ENCODE assay signal across 30 cellular contexts in genomic region chr3:135565481-135565880, GRCh38.
"Had no signal": no experiment of that assay in that cellular context is flagged by ENCODE, and none has a peak within 500 bp of the region (broad histone marks: within the 10 kb centered on the region; RNA-seq: fewer than 3 reads in every experiment).

No MANE protein-coding gene starts in this region.

- ATAC-seq: activated CD8-positive, alpha-beta memory T cell treated with anti-CD3 and anti-CD28 coated beads, Interleukin-2, amount 10 ng/mL, durations not matched to agents 7 days and 5 days; activated naive CD4-positive, alpha-beta T cell treated with anti-CD3 and anti-CD28 coated beads, Interleukin-2, amount 50 U/mL, for 72 hours; activated naive CD8-positive, alpha-beta T cell treated with anti-CD3 and anti-CD28 coated beads, Interleukin-2, amount 50 U/mL, for 24 hours; body of pancreas; T-cell had no signal

- H3K27me3 ChIP-seq: ascending aorta, body of pancreas, Peyer's patch had no signal

- H3K4me3 Mint-ChIP-seq: activated B cell treated with CpG ODN at 0.5 μM for 24 hours; activated CD4-positive, alpha-beta T cell treated with anti-CD3 and anti-CD28 coated beads, Interleukin-2, amount 10 ng/mL, durations not matched to agents 24 days and 14 days; activated CD8-positive, alpha-beta memory T cell treated with anti-CD3 and anti-CD28 coated beads, Interleukin-2, amount 10 ng/mL, durations not matched to agents 7 days and 5 days; activated naive CD8-positive, alpha-beta T cell treated with anti-CD3 and anti-CD28 coated beads, Interleukin-2, amount 50 U/mL, for 24 hours; activated T-cell treated with anti-CD3 and anti-CD28 coated beads, Interleukin-2, amount 50 U/mL, for 24 hours; activated T-helper 1 cell treated with anti-CD3 and anti-CD28 coated beads, Interleukin-12 subunit alpha, Interleukin-12 subunit beta, Interleukin-2, Interleukin-4 antibody, amounts not matched to agents 30 ng/mL and 10 ng/mL and 1 ng/mL, durations not matched to agents 14 hours and 24 hours and 36 hours; central memory CD8-positive, alpha-beta T cell; T-cell had no signal

- H3K36me3 ChIP-seq: ascending aorta, Peyer's patch had no signal

- FAIRE-seq: bronchial epithelial cell, TTC549 had no signal

- H3K4me1 ChIP-seq: ascending aorta, body of pancreas, Peyer's patch had no signal

- H3K9me3 ChIP-seq: ascending aorta, body of pancreas, Peyer's patch had no signal

- H3K27ac ChIP-seq: ascending aorta, body of pancreas, Peyer's patch had no signal

- DNase-seq: activated B cell treated with CpG ODN at 0.5 μM for 24 hours; activated CD4-positive, alpha-beta T cell treated with anti-CD3 and anti-CD28 coated beads for 1 hour; activated CD4-positive, alpha-beta T cell treated with anti-CD3 and anti-CD28 coated beads, Interleukin-2, amount 10 ng/mL, durations not matched to agents 24 days and 14 days; activated CD4-positive, alpha-beta T cell treated with anti-CD3 and anti-CD28 coated beads, Interleukin-2, amount 50 U/mL, for 48 hours; activated CD8-positive, alpha-beta memory T cell treated with anti-CD3 and anti-CD28 coated beads, Interleukin-2, amount 10 ng/mL, durations not matched to agents 7 days and 5 days; activated effector memory CD4-positive, alpha-beta T cell treated with Interleukin-2 at 50 U/mL for 16 hours; activated naive CD4-positive, alpha-beta T cell; activated naive CD8-positive, alpha-beta T cell treated with anti-CD3 and anti-CD28 coated beads, Interleukin-2, amount 50 U/mL, for 24 hours; activated T-cell treated with anti-CD3 and anti-CD28 coated beads, Interleukin-2, amount 50 U/mL, for 24 hours; amniotic stem cell; body of pancreas; NCI-H1092; NCI-H1417 treated with DMSO at 0.1 percent for 48 hours; NCI-H1694; NCI-H2029; NCI-H2107; NCI-H226; NCI-H510A; NCI-H526 treated with DMSO at 0.1 percent for 48 hours; Peyer's patch; SHP77 treated with DMSO at 0.1 percent for 48 hours; T-cell; T-helper 2 cell; T1000 had no signal

- H3K27me3 Mint-ChIP-seq: activated B cell treated with CpG ODN at 0.5 μM for 24 hours; activated CD4-positive, alpha-beta T cell treated with anti-CD3 and anti-CD28 coated beads, Interleukin-2, amount 10 ng/mL, durations not matched to agents 24 days and 14 days; activated CD8-positive, alpha-beta memory T cell treated with anti-CD3 and anti-CD28 coated beads, Interleukin-2, amount 10 ng/mL, durations not matched to agents 7 days and 5 days; activated naive CD8-positive, alpha-beta T cell treated with anti-CD3 and anti-CD28 coated beads, Interleukin-2, amount 50 U/mL, for 24 hours; activated T-cell treated with anti-CD3 and anti-CD28 coated beads, Interleukin-2, amount 50 U/mL, for 24 hours; central memory CD8-positive, alpha-beta T cell had no signal

- H3K9me3 Mint-ChIP-seq: activated B cell treated with CpG ODN at 0.5 μM for 24 hours; activated CD4-positive, alpha-beta T cell treated with anti-CD3 and anti-CD28 coated beads, Interleukin-2, amount 10 ng/mL, durations not matched to agents 24 days and 14 days; activated naive CD8-positive, alpha-beta T cell treated with anti-CD3 and anti-CD28 coated beads, Interleukin-2, amount 50 U/mL, for 24 hours; activated T-cell treated with anti-CD3 and anti-CD28 coated beads, Interleukin-2, amount 50 U/mL, for 24 hours; activated T-helper 1 cell treated with anti-CD3 and anti-CD28 coated beads, Interleukin-12 subunit alpha, Interleukin-12 subunit beta, Interleukin-2, Interleukin-4 antibody, amounts not matched to agents 30 ng/mL and 10 ng/mL and 1 ng/mL, durations not matched to agents 14 hours and 24 hours and 36 hours had no signal

- H3K4me1 Mint-ChIP-seq: activated B cell treated with CpG ODN at 0.5 μM for 24 hours; activated CD4-positive, alpha-beta T cell treated with anti-CD3 and anti-CD28 coated beads, Interleukin-2, amount 10 ng/mL, durations not matched to agents 24 days and 14 days; activated CD8-positive, alpha-beta memory T cell treated with anti-CD3 and anti-CD28 coated beads, Interleukin-2, amount 10 ng/mL, durations not matched to agents 7 days and 5 days; activated naive CD8-positive, alpha-beta T cell treated with anti-CD3 and anti-CD28 coated beads, Interleukin-2, amount 50 U/mL, for 24 hours; central memory CD8-positive, alpha-beta T cell; T-cell had no signal

- H3K4me3 ChIP-seq: ascending aorta, body of pancreas, Peyer's patch had no signal

- H3K27ac Mint-ChIP-seq: activated B cell treated with CpG ODN at 0.5 μM for 24 hours; activated CD4-positive, alpha-beta T cell treated with anti-CD3 and anti-CD28 coated beads, Interleukin-2, amount 10 ng/mL, durations not matched to agents 24 days and 14 days; activated CD8-positive, alpha-beta memory T cell treated with anti-CD3 and anti-CD28 coated beads, Interleukin-2, amount 10 ng/mL, durations not matched to agents 7 days and 5 days; activated naive CD4-positive, alpha-beta T cell treated with anti-CD3 and anti-CD28 coated beads, Interleukin-2, amount 50 U/mL, for 72 hours; activated naive CD8-positive, alpha-beta T cell treated with anti-CD3 and anti-CD28 coated beads, Interleukin-2, amount 50 U/mL, for 24 hours; activated T-cell treated with anti-CD3 and anti-CD28 coated beads, Interleukin-2, amount 50 U/mL, for 24 hours; activated T-helper 1 cell treated with anti-CD3 and anti-CD28 coated beads, Interleukin-12 subunit alpha, Interleukin-12 subunit beta, Interleukin-2, Interleukin-4 antibody, amounts not matched to agents 30 ng/mL and 10 ng/mL and 1 ng/mL, durations not matched to agents 14 hours and 24 hours and 36 hours; T-cell had no signal
